ENCODE assay signal across 25 cellular contexts in genomic region chr6:43271103-43271815, GRCh38. TPM values are rescaled to one million over a fixed set of nuclear protein-coding genes. Genes with fewer than 3 reads are reported as not detected.
A peak's percentile ranks its signal among the peaks of the same experiment; 100 is the strongest.
DNase-seq lines count a peak whose midpoint lies in the region; FAIRE-seq and TF ChIP-seq lines count a peak whose summit lies in the region.
"Had no signal": no experiment of that assay in that cellular context is flagged by ENCODE, and none has a peak within 500 bp of the region (broad histone marks: within the 10 kb centered on the region; RNA-seq: fewer than 3 reads in every experiment).

No MANE protein-coding gene starts in this region.

- no peak overlapping the region for H2AFZ ChIP-seq in hepatocyte

- no peaks in the 10 kb centered on the region for H3K9me3 ChIP-seq in hepatocyte (ENCODE audit: low read depth)
- no peaks in the 10 kb centered on the region for H3K9me3 ChIP-seq in small intestine (ENCODE audit: control insufficient read depth, low read depth)
- H3K9me3 ChIP-seq: BE2C, testis had no signal

- no peak overlapping the region for H3K4me2 ChIP-seq in hepatocyte

- H3K4me3 ChIP-seq in hepatocyte (no peak overlapping the region), small intestine (ENCODE audit: low read depth in 1 of 2, low read length in 2 of 2) (no peak overlapping the region)
- H3K4me3 ChIP-seq: skin epidermis, testis had no signal

- no peak overlapping the region for H3K27ac Mint-ChIP-seq in activated T-helper 2 cell treated with anti-CD3 and anti-CD28 coated beads, Interferon-gamma antibody, Interleukin-2, Interleukin-4, amounts not matched to agents 10 μg/mL and 5 μg/mL and 100 μg/mL, durations not matched to agents 14 hours and 24 hours and 36 hours

- no peaks in the 10 kb centered on the region for H3K9me2 ChIP-seq in hepatocyte (replicated peaks; ENCODE audit: insufficient read depth)

- no peaks in the 10 kb centered on the region for H4K20me1 ChIP-seq in hepatocyte (ENCODE audit: insufficient read depth, poor library complexity, severe bottlenecking)

- 93% methylated on average over 8 of the region's 8 CpGs for WGBS in hepatocyte (ENCODE audit: low lambda C conversion rate, missing lambda C conversion rate)
- 76 to 80% (median 78%) methylated on average over 8 of the region's 8 CpGs for WGBS in small intestine, 3 donors

- no peak for DNase-seq in GM12892 (ENCODE audit: insufficient read length)
- DNase-seq in NCI-H526 (lab: John Stamatoyannopoulos, UW) = peak; percentile 18 to 30
- DNase-seq in hepatocyte (ENCODE audit: low spot score) = no peak
- no peak for DNase-seq in small intestine
- no peak for DNase-seq in GM03348 (ENCODE audit: low spot score)
- no peak for DNase-seq in NCI-H146 treated with DMSO at 0.1 percent for 48 hours (lab: John Stamatoyannopoulos, UW; ENCODE audit: unreplicated experiment)
- DNase-seq in activated T-helper 2 cell treated with anti-CD3 and anti-CD28 coated beads, Interferon-gamma antibody, Interleukin-2, Interleukin-4, amounts not matched to agents 10 μg/mL and 5 μg/mL and 100 μg/mL, durations not matched to agents 14 hours and 24 hours and 36 hours (ENCODE audit: low spot score) = no peak
- DNase-seq: activated CD4-positive, alpha-beta T cell treated with anti-CD3 and anti-CD28 coated beads for 1 hour; activated naive CD4-positive, alpha-beta T cell; BE2C; HCEC 1CT; KG1; NCI-H446 treated with DMSO at 0.1 percent for 48 hours; OCI-M1; stimulated activated CD4-positive, alpha-beta T cell treated with anti-CD3 and anti-CD28 coated beads, Interleukin-4, amount 100 ng/mL, for 4 hours; stimulated activated CD8-positive, alpha-beta memory T cell treated with anti-CD3 and anti-CD28 coated beads, Interleukin-4, amount 100 ng/mL, for 48 hours; T-helper 9 cell; testis had no signal

- intact Hi-C loops in activated T-helper 2 cell treated with anti-CD3 and anti-CD28 coated beads, Interferon-gamma antibody, Interleukin-2, Interleukin-4, amounts not matched to agents 10 μg/mL and 5 μg/mL and 100 μg/mL, durations not matched to agents 14 hours and 24 hours and 36 hours (cut with micrococcal nuclease) = no loop called here

- no peaks in the 10 kb centered on the region for H3K36me3 Mint-ChIP-seq in activated T-helper 2 cell treated with anti-CD3 and anti-CD28 coated beads, Interferon-gamma antibody, Interleukin-2, Interleukin-4, amounts not matched to agents 10 μg/mL and 5 μg/mL and 100 μg/mL, durations not matched to agents 14 hours and 24 hours and 36 hours (ENCODE audit: low read depth)

- H3K4me1 ChIP-seq in hepatocyte (ENCODE audit: insufficient read depth) = peaks cover 65% of the 10 kb centered on the region
- peaks cover 16 to 22% of the 10 kb centered on the region in 2 donors for H3K4me1 ChIP-seq in small intestine (ENCODE audit: control insufficient read depth in 2 of 2, insufficient read depth in 1 of 2, low read depth in 1 of 2, low read length in 1 of 2)

- FAIRE-seq in GM12892 (lab: Jason Lieb, UNC) (peak; percentile 44), small intestine (lab: Jason Lieb, UNC) (no peak)
- FAIRE-seq: astrocyte, endometrium, GM19239 had no signal

- no peaks in the 10 kb centered on the region for H3K27me3 ChIP-seq in hepatocyte
- H3K27me3 ChIP-seq in small intestine (ENCODE audit: control insufficient read depth in 2 of 2, insufficient read depth in 2 of 2, low read length in 2 of 2) = no peaks in the 10 kb centered on the region
- H3K27me3 ChIP-seq: testis had no signal

- no peaks in the 10 kb centered on the region for H3K9me3 Mint-ChIP-seq in activated T-helper 2 cell treated with anti-CD3 and anti-CD28 coated beads, Interferon-gamma antibody, Interleukin-2, Interleukin-4, amounts not matched to agents 10 μg/mL and 5 μg/mL and 100 μg/mL, durations not matched to agents 14 hours and 24 hours and 36 hours

- H3K27me3 Mint-ChIP-seq in activated T-helper 2 cell treated with anti-CD3 and anti-CD28 coated beads, Interferon-gamma antibody, Interleukin-2, Interleukin-4, amounts not matched to agents 10 μg/mL and 5 μg/mL and 100 μg/mL, durations not matched to agents 14 hours and 24 hours and 36 hours (ENCODE audit: low read depth) = peaks cover 49% of the 10 kb centered on the region

- peak overlapping the region; percentile 92 for H3K27ac ChIP-seq in hepatocyte
- peak overlapping the region; percentile 89 to 98 for H3K27ac ChIP-seq in small intestine (ENCODE audit: low read depth in 1 of 2, low read length in 1 of 2)
- H3K27ac ChIP-seq: skin epidermis, testis had no signal

- no peaks in the 10 kb centered on the region for H3K36me3 ChIP-seq in hepatocyte (replicated peaks; ENCODE audit: insufficient read depth, low read depth)
- H3K36me3 ChIP-seq in small intestine (ENCODE audit: control insufficient read depth in 2 of 2, insufficient read depth in 2 of 2, low read length in 2 of 2) = no peaks in the 10 kb centered on the region
- H3K36me3 ChIP-seq: BE2C had no signal

- no peak overlapping the region for H3K4me3 Mint-ChIP-seq in activated T-helper 2 cell treated with anti-CD3 and anti-CD28 coated beads, Interferon-gamma antibody, Interleukin-2, Interleukin-4, amounts not matched to agents 10 μg/mL and 5 μg/mL and 100 μg/mL, durations not matched to agents 14 hours and 24 hours and 36 hours (ENCODE audit: low read depth)

- H3K79me2 ChIP-seq in hepatocyte = no peaks in the 10 kb centered on the region

- no peak for TF ChIP-seq POLR2A in GM12892 (IDR thresholded peaks at IDR 0.05; ENCODE audit: low read depth, low read length)

- no peak for TF ChIP-seq CTCF in hepatocyte (IDR thresholded peaks at IDR 0.05; ENCODE audit: poor library complexity)

- peaks cover 14% of the 10 kb centered on the region for H3K4me1 Mint-ChIP-seq in activated T-helper 2 cell treated with anti-CD3 and anti-CD28 coated beads, Interferon-gamma antibody, Interleukin-2, Interleukin-4, amounts not matched to agents 10 μg/mL and 5 μg/mL and 100 μg/mL, durations not matched to agents 14 hours and 24 hours and 36 hours (ENCODE audit: low read depth)

RNA-seq across cellular contexts. Expression of gene SLC22A7, which starts 26.8 kb away (rescaled TPM):
- not detected for polyA plus RNA-seq in GM12892 (2012; ENCODE audit: missing spikeins)
- 24.3 and 31.5 TPM in 2 replicates for total RNA-seq in hepatocyte
- polyA plus RNA-seq in hepatocyte = 18.5 and 40.1 TPM in 2 replicates
- under 1 TPM in 1 of 3 donors, not detected in 2; 0.10 TPM for polyA plus RNA-seq in small intestine
- total RNA-seq in activated T-helper 2 cell treated with anti-CD3 and anti-CD28 coated beads, Interferon-gamma antibody, Interleukin-2, Interleukin-4, amounts not matched to agents 10 μg/mL and 5 μg/mL and 100 μg/mL, durations not matched to agents 14 hours and 24 hours and 36 hours = not detected in 2 replicates
- total RNA-seq: astrocyte, chondrocyte, fibroblast of villous mesenchyme, SK-MEL-5, testis had no signal

RNA-seq across cellular contexts. Expression of gene TTBK1, which starts 28.0 kb away (rescaled TPM):
- not detected for polyA plus RNA-seq in GM12892 (2012; ENCODE audit: missing spikeins)
- total RNA-seq in hepatocyte = 0.36 and 1.1 TPM in 2 replicates
- polyA plus RNA-seq in hepatocyte (0.34 and 0.52 TPM in 2 replicates), small intestine (1 to 10 TPM in 1 of 3 donors, under 1 TPM in 2; 0.89 to 1.1 (median 1.00) TPM)
- 1.5 TPM in 2 replicates for total RNA-seq in activated T-helper 2 cell treated with anti-CD3 and anti-CD28 coated beads, Interferon-gamma antibody, Interleukin-2, Interleukin-4, amounts not matched to agents 10 μg/mL and 5 μg/mL and 100 μg/mL, durations not matched to agents 14 hours and 24 hours and 36 hours
- total RNA-seq: fibroblast of villous mesenchyme, SK-MEL-5 had no signal

RNA-seq across cellular contexts. Expression of gene CRIP3, which starts 37.4 kb away (rescaled TPM):
- 12.8 TPM for polyA plus RNA-seq in GM12892 (2012; ENCODE audit: missing spikeins)
- total RNA-seq in hepatocyte = 0.80 and 1.6 TPM in 2 replicates
- polyA plus RNA-seq in hepatocyte = 1.0 and 1.5 TPM in 2 replicates
- polyA plus RNA-seq in small intestine = 1 to 10 TPM in 2 of 3 donors, under 1 TPM in 1; 0.89 to 2.7 (median 2.3) TPM
- 0.34 and 0.75 TPM in 2 replicates for total RNA-seq in activated T-helper 2 cell treated with anti-CD3 and anti-CD28 coated beads, Interferon-gamma antibody, Interleukin-2, Interleukin-4, amounts not matched to agents 10 μg/mL and 5 μg/mL and 100 μg/mL, durations not matched to agents 14 hours and 24 hours and 36 hours
- total RNA-seq: astrocyte, fibroblast of villous mesenchyme, SK-MEL-5 had no signal

RNA-seq across cellular contexts. Expression of gene DNPH1, which starts 42.0 kb away (rescaled TPM):
- polyA plus RNA-seq in GM12892 (2012; ENCODE audit: missing spikeins) = 56.6 TPM
- 105 and 124 TPM in 2 replicates for total RNA-seq in hepatocyte
- polyA plus RNA-seq in hepatocyte (136 and 153 TPM in 2 replicates), small intestine (100 to 1,000 TPM; 313 to 370 (median 340) TPM)
- total RNA-seq in activated T-helper 2 cell treated with anti-CD3 and anti-CD28 coated beads, Interferon-gamma antibody, Interleukin-2, Interleukin-4, amounts not matched to agents 10 μg/mL and 5 μg/mL and 100 μg/mL, durations not matched to agents 14 hours and 24 hours and 36 hours = 70.5 and 76.7 TPM in 2 replicates

Comparison
In these comparisons a context has a peak if more than half of its experiments do, and no peak if none do; other contexts are left out.
1. DNase-seq: peak in NCI-H526 (2 of 2); none in GM12892 (single experiment), hepatocyte (single experiment), small intestine (single experiment), GM03348 (single experiment), NCI-H146 treated with DMSO at 0.1 percent for 48 hours (single experiment) and activated T-helper 2 cell treated with anti-CD3 and anti-CD28 coated beads, Interferon-gamma antibody, Interleukin-2, Interleukin-4, amounts not matched to agents 10 μg/mL and 5 μg/mL and 100 μg/mL, durations not matched to agents 14 hours and 24 hours and 36 hours (single experiment).
2. RNA of gene SLC22A7, which starts 26.8 kb away (total RNA-seq): 24.3 to 31.5 TPM in hepatocyte; not detected in activated T-helper 2 cell treated with anti-CD3 and anti-CD28 coated beads, Interferon-gamma antibody, Interleukin-2, Interleukin-4, amounts not matched to agents 10 μg/mL and 5 μg/mL and 100 μg/mL, durations not matched to agents 14 hours and 24 hours and 36 hours; every median in the first group is over 10 times any median in the second.